ENCODE assay signal across 8 cellular contexts in the genomic region with DNA sequence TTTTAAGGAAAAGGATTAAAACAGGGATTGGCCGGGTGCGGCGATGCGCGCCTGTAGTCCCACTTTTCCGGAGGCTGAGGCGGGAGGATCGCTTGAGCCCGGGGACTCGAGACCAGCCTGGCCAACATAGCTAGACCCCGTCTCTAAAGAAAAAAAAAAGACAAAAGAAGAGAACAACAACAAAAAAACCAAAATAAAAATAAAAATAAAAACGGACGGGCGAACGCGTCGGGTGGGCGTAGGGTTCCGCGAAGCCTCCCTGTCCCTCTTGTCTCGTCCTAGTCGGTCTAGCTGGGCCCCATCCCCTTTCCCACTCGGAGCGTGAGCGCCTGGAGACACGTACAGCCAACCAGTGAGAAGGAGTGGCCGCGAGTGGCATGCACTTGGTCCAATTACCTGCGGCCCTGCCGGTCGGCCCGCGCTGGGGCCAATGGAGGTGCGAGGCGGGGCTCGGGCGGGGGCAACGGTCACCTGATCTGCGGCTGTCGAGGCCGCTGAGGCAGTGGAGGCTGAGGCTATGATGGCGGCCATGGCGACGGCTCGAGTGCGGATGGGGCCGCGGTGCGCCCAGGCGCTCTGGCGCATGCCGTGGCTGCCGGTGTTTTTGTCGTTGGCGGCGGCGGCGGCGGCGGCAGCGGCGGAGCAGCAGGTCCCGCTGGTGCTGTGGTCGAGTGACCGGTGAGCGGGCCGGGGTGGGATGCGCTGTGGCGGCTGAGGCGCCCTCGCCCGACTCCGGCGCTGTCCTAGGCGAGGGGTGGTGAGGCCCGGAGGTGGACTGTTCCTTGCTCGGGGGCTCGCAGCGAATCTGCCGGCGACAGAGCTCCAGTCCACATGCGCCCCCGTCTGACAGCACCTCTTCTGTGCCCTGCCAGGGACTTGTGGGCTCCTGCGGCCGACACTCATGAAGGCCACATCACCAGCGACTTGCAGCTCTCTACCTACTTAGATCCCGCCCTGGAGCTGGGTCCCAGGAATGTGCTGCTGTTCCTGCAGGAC. TPM values are rescaled to one million over a fixed set of nuclear protein-coding genes. Genes with fewer than 3 reads are reported as not detected.
A peak's percentile ranks its signal among the peaks of the same experiment; 100 is the strongest.
DNase-seq lines count a peak whose midpoint lies in the region; TF ChIP-seq lines count a peak whose summit lies in the region.

TSS of gene ATP6AP1 (plus strand) at position 502 of the 996 bp plus-strand sequence. CDS start at position 518, 16 bp downstream.

- peak; percentile 28 for TF ChIP-seq POLR2A in NB4 (IDR thresholded peaks at IDR 0.05; ENCODE audit: extremely low read depth, insufficient read length)

- H3K4me3 ChIP-seq in GM06990 (replicated peaks; ENCODE audit: low read depth, low read length) = peak within 1 kb of the TSS; percentile 72
- peak within 1 kb of the TSS; percentile 66 for H3K4me3 ChIP-seq in NB4 (ENCODE audit: low read depth, low read length)
- H3K4me3 ChIP-seq in thymus (ENCODE audit: low read length) = peak within 1 kb of the TSS; percentile 47

- peak within 1 kb of the TSS; percentile 36 for H3K27ac Mint-ChIP-seq in HFFc6
- peak within 1 kb of the TSS; percentile 75 for H3K27ac Mint-ChIP-seq in activated naive CD8-positive, alpha-beta T cell
- peak within 1 kb of the TSS; percentile 76 for H3K27ac Mint-ChIP-seq in glutamatergic neuron (ENCODE audit: unreplicated experiment)
- H3K27ac Mint-ChIP-seq in osteocyte (ENCODE audit: unreplicated experiment) = peak within 1 kb of the TSS; percentile 76

- H3K27me3 ChIP-seq in GM06990 (replicated peaks; ENCODE audit: control insufficient read depth, insufficient read depth, low read length) (no peaks in the 10 kb centered on the region), thymus (ENCODE audit: control insufficient read depth, insufficient read depth) (no peaks in the 10 kb centered on the region)

- H3K27me3 Mint-ChIP-seq in HFFc6 (ENCODE audit: insufficient read depth) (peaks cover 3% of the 10 kb centered on the region), glutamatergic neuron (ENCODE audit: unreplicated experiment) (peaks cover 4% of the 10 kb centered on the region), osteocyte (ENCODE audit: unreplicated experiment) (no peaks in the 10 kb centered on the region)
- H3K27me3 Mint-ChIP-seq in activated naive CD8-positive, alpha-beta T cell = no peaks in the 10 kb centered on the region

- H3K9me3 Mint-ChIP-seq in HFFc6 (no peaks in the 10 kb centered on the region), glutamatergic neuron (ENCODE audit: unreplicated experiment) (peaks cover 8% of the 10 kb centered on the region), osteocyte (ENCODE audit: unreplicated experiment) (peaks cover 4% of the 10 kb centered on the region)
- no peaks in the 10 kb centered on the region for H3K9me3 Mint-ChIP-seq in activated naive CD8-positive, alpha-beta T cell (ENCODE audit: low read depth)

- peak; percentile 17 for TF ChIP-seq CTCF in GM06990 (IDR thresholded peaks at IDR 0.05; ENCODE audit: insufficient read depth, low read length, poor library complexity, severe bottlenecking)
- no peak; the same call in 1 of the 2 replicates for TF ChIP-seq CTCF in HFFc6 (IDR thresholded peaks at IDR 0.05)
- TF ChIP-seq CTCF in NB4 (IDR thresholded peaks at IDR 0.05; ENCODE audit: low read depth, low read length) = no peak
- no peak for TF ChIP-seq CTCF in glutamatergic neuron (IDR thresholded peaks at IDR 0.05; ENCODE audit: partially characterized antibody, unreplicated experiment)
- no peak for TF ChIP-seq CTCF in osteocyte (IDR thresholded peaks at IDR 0.05)

- peaks cover 18% of the 10 kb centered on the region for H3K4me1 Mint-ChIP-seq in HFFc6 (ENCODE audit: low read depth)
- H3K4me1 Mint-ChIP-seq in activated naive CD8-positive, alpha-beta T cell (ENCODE audit: low read depth) = peaks cover 22% of the 10 kb centered on the region
- H3K4me1 Mint-ChIP-seq in glutamatergic neuron (ENCODE audit: low read depth, unreplicated experiment) = peaks cover 7% of the 10 kb centered on the region
- H3K4me1 Mint-ChIP-seq in osteocyte (ENCODE audit: unreplicated experiment) = peaks cover 20% of the 10 kb centered on the region

- peak within 1 kb of the TSS; percentile 31 for H3K27ac ChIP-seq in thymus (ENCODE audit: low read depth)

- peak; percentile 92 for DNase-seq in GM06990 (ENCODE audit: extremely low read depth, insufficient read length)
- DNase-seq in HFFc6 = peak; percentile 92
- DNase-seq in NB4 (ENCODE audit: low read depth) = peak; percentile 95
- peak; percentile 64 for DNase-seq in SKM-1 (lab: John Stamatoyannopoulos, UW; ENCODE audit: unreplicated experiment)
- peak; percentile 90 for DNase-seq in glutamatergic neuron
- DNase-seq in osteocyte (ENCODE audit: extremely low spot score, unreplicated experiment) = peak; percentile 97

- H3K36me3 ChIP-seq in GM06990 (ENCODE audit: control insufficient read depth, insufficient read depth, low read length) (peaks cover 4% of the 10 kb centered on the region), thymus (ENCODE audit: control insufficient read depth, insufficient read depth) (peaks cover 12% of the 10 kb centered on the region)

- no peaks in the 10 kb centered on the region for H3K36me3 Mint-ChIP-seq in HFFc6 (ENCODE audit: low read depth)
- no peaks in the 10 kb centered on the region for H3K36me3 Mint-ChIP-seq in activated naive CD8-positive, alpha-beta T cell
- no peaks in the 10 kb centered on the region for H3K36me3 Mint-ChIP-seq in glutamatergic neuron (ENCODE audit: unreplicated experiment)
- no peaks in the 10 kb centered on the region for H3K36me3 Mint-ChIP-seq in osteocyte (ENCODE audit: unreplicated experiment)

- H3K4me3 Mint-ChIP-seq in HFFc6 (peak within 1 kb of the TSS; percentile 87), glutamatergic neuron (ENCODE audit: unreplicated experiment) (peak within 1 kb of the TSS; percentile 87), osteocyte (ENCODE audit: unreplicated experiment) (peak within 1 kb of the TSS; percentile 75)
- peak within 1 kb of the TSS; percentile 78 for H3K4me3 Mint-ChIP-seq in activated naive CD8-positive, alpha-beta T cell

- peaks cover 3% of the 10 kb centered on the region for H3K4me1 ChIP-seq in thymus (ENCODE audit: control insufficient read depth, insufficient read depth, low read length)

- WGBS in thymus = 9% methylated on average over 87 of the region's 87 CpGs

- H3K9me3 ChIP-seq in thymus (ENCODE audit: control insufficient read depth) = no peaks in the 10 kb centered on the region

RNA-seq across cellular contexts. Expression of gene ATP6AP1, which starts in this region (rescaled TPM):
- total RNA-seq in HFFc6 (2021; fragmentation: NEBNext Ultra II Directional; extraction: Animal tissue kit (Norgen Biotek cat#: 25700)) = 100 to 1,000 TPM; 107 to 154 (median 123) TPM
- total RNA-seq in glutamatergic neuron (ENCODE audit: unreplicated experiment) (133 TPM), osteocyte (144 and 153 TPM in 2 replicates)
- 53.7 TPM for polyA plus RNA-seq in thymus

Comparison
In these comparisons a context has a peak if more than half of its experiments do, and no peak if none do; other contexts are left out.
1. Peak in every context shown above with its lines: DNase-seq, H3K4me3 ChIP-seq and H3K27ac ChIP-seq.